In genomic region chr19:38769635-38770211, GRCh38 we compare ENCODE assay signal across 1 cellular context.
TF ChIP-seq lines count a peak whose summit lies in the region.

No MANE protein-coding gene starts in this region.

TF ChIP-seq in SK-N-SH treated with all-trans-retinoic acid at 6 μM for 48 hours, 23 proteins besides CTCF, POLR2A, EP300 and RAD21 (continued from another document):
- no peak for TF ChIP-seq CREB5 (CRISPR knock-in tag; IDR thresholded peaks at IDR 0.05; ENCODE audit: low read depth)
